In genomic region chr6:31010393-31011060, GRCh38 we compare ENCODE assay signal across 14 cellular contexts. TPM values are rescaled to one million over a fixed set of nuclear protein-coding genes. Genes with fewer than 3 reads are reported as not detected.
DNase-seq lines count a peak whose midpoint lies in the region; ATAC-seq and TF ChIP-seq lines count a peak whose summit lies in the region.
"Had no signal": no experiment of that assay in that cellular context is flagged by ENCODE, and none has a peak within 500 bp of the region (broad histone marks: within the 10 kb centered on the region; RNA-seq: fewer than 3 reads in every experiment).

Gene MUC22, plus strand, starts transcription at chr6:31010474. Its CDS starts 233 bp downstream, at chr6:31010707.

- H3K4me3 Mint-ChIP-seq in activated T-cell treated with anti-CD3 and anti-CD28 coated beads, Interleukin-2, amount 50 U/mL, for 24 hours, result no peak within 1 kb of the TSS
- no peak within 1 kb of the TSS for H3K4me3 Mint-ChIP-seq in stimulated activated naive B cell treated with anti-CD40 and anti-IgM and Interleukin-4, amounts not matched to agents 10 μg/mL and 1 μg/mL and 100 μg/mL, for 72 hours
- no peak within 1 kb of the TSS for H3K4me3 Mint-ChIP-seq in CD14-positive monocyte
- H3K4me3 Mint-ChIP-seq: natural killer cell had no signal

- no peaks in the 10 kb centered on the region for H3K9me3 Mint-ChIP-seq in activated T-cell treated with anti-CD3 and anti-CD28 coated beads, Interleukin-2, amount 50 U/mL, for 24 hours
- peaks cover 1 to 2% of the 10 kb centered on the region in 2 donors for H3K9me3 Mint-ChIP-seq in stimulated activated naive B cell treated with anti-CD40 and anti-IgM and Interleukin-4, amounts not matched to agents 10 μg/mL and 1 μg/mL and 100 μg/mL, for 72 hours
- peaks cover 0 to 17% (median 6%) of the 10 kb centered on the region in 7 donors for H3K9me3 Mint-ChIP-seq in CD14-positive monocyte
- H3K9me3 Mint-ChIP-seq: natural killer cell had no signal

- DNase-seq in activated T-cell treated with anti-CD3 and anti-CD28 coated beads, Interleukin-2, amount 50 U/mL, for 48 hours, result peak; percentile 31 to 48
- no peak for DNase-seq in activated T-cell treated with anti-CD3 and anti-CD28 coated beads, Interleukin-2, amount 50 U/mL, for 24 hours
- DNase-seq in SK-N-SH (no peak), foreskin keratinocyte (peak; percentile 24 to 65), NCI-H2029 (lab: John Stamatoyannopoulos, UW) (no peak), CD14-positive monocyte (ENCODE audit: low spot score) (no peak)
- DNase-seq in stimulated activated naive B cell treated with anti-CD40 and anti-IgM and Interleukin-4, amounts not matched to agents 10 μg/mL and 1 μg/mL and 100 μg/mL, for 72 hours, result no peak
- DNase-seq: BE2C, natural killer cell, WERI-Rb-1 had no signal

- TF ChIP-seq EP300 in SK-N-SH (IDR thresholded peaks at IDR 0.05; ENCODE audit: borderline replicate concordance in 1 of 2, low read depth in 1 of 2, low read length in 1 of 2), result 0 out of 4 replicates have a peak, but pooled peaks of 1 of the 2 experiments have one; percentile 49

- no peak within 1 kb of the TSS for H3K27ac Mint-ChIP-seq in activated T-cell treated with anti-CD3 and anti-CD28 coated beads, Interleukin-2, amount 50 U/mL, for 24 hours
- no peak within 1 kb of the TSS for H3K27ac Mint-ChIP-seq in stimulated activated naive B cell treated with anti-CD40 and anti-IgM and Interleukin-4, amounts not matched to agents 10 μg/mL and 1 μg/mL and 100 μg/mL, for 72 hours
- H3K27ac Mint-ChIP-seq in CD14-positive monocyte, result no peak within 1 kb of the TSS
- H3K27ac Mint-ChIP-seq: natural killer cell had no signal

- H3K27ac ChIP-seq in SK-N-SH (ENCODE audit: low read depth in 2 of 2, low read length in 1 of 2), result peak within 1 kb of the TSS in 1 of 2 experiments; percentile 54; a peak in 2 of 4 replicates
- peak within 1 kb of the TSS; percentile 68 for H3K27ac ChIP-seq in foreskin keratinocyte
- H3K27ac ChIP-seq: WERI-Rb-1 had no signal

- H3K9me2 ChIP-seq in SK-N-SH, result no peaks in the 10 kb centered on the region

- 37% methylated on average over 4 of the region's 4 CpGs for WGBS in SK-N-SH (ENCODE audit: low lambda C conversion rate)

- peaks cover 21% of the 10 kb centered on the region for H3F3A ChIP-seq in SK-N-SH (replicated peaks; ENCODE audit: insufficient read depth)

- H3K9ac ChIP-seq in SK-N-SH, result no peak within 1 kb of the TSS

- TF ChIP-seq CTCF in SK-N-SH (IDR thresholded peaks at IDR 0.05), result no peak
- TF ChIP-seq CTCF in foreskin keratinocyte (conservative IDR thresholded peaks at IDR 0.05), result no peak
- TF ChIP-seq CTCF in CD14-positive monocyte (IDR thresholded peaks at IDR 0.05), result no peak

- H3K27me3 ChIP-seq in SK-N-SH (ENCODE audit: insufficient read depth), result no peaks in the 10 kb centered on the region
- no peaks in the 10 kb centered on the region for H3K27me3 ChIP-seq in foreskin keratinocyte

- H3K36me3 ChIP-seq in SK-N-SH (replicated peaks in 1 of 2; ENCODE audit: control insufficient read depth in 1 of 2, insufficient read depth in 2 of 2, low read length in 1 of 2), result no peaks in the 10 kb centered on the region
- H3K36me3 ChIP-seq: BE2C, WERI-Rb-1 had no signal

- H3K4me1 ChIP-seq in SK-N-SH (ENCODE audit: control insufficient read depth in 1 of 2, insufficient read depth in 2 of 2, low read depth in 1 of 2, low read length in 1 of 2) (peaks cover 0 to 9% of the 10 kb centered on the region in 2 experiments; a peak in 3 of 4 replicates), foreskin keratinocyte (peaks cover 8% of the 10 kb centered on the region)
- H3K4me1 ChIP-seq: BE2C had no signal

- CTCF ChIA-PET in SK-N-SH (lab: Yijun Ruan, JAX), result no interaction called here

- H3K27me3 Mint-ChIP-seq in activated T-cell treated with anti-CD3 and anti-CD28 coated beads, Interleukin-2, amount 50 U/mL, for 24 hours, result peaks cover 49% of the 10 kb centered on the region
- peaks cover 58 to 72% of the 10 kb centered on the region in 2 donors for H3K27me3 Mint-ChIP-seq in stimulated activated naive B cell treated with anti-CD40 and anti-IgM and Interleukin-4, amounts not matched to agents 10 μg/mL and 1 μg/mL and 100 μg/mL, for 72 hours
- H3K27me3 Mint-ChIP-seq in CD14-positive monocyte (ENCODE audit: low read depth in 3 of 3), result peaks cover 2 to 25% (median 13%) of the 10 kb centered on the region in 3 donors

- ATAC-seq in foreskin keratinocyte (peak; percentile 53), HG03432 (IDR thresholded peaks at IDR 0.05; ENCODE audit: unreplicated experiment) (no peak)
- peak; percentile 57 to 67 for ATAC-seq in stimulated activated naive B cell treated with anti-CD40 and anti-IgM and Interleukin-4, amounts not matched to agents 10 μg/mL and 1 μg/mL and 100 μg/mL, for 72 hours (replicated peaks)
- ATAC-seq: HCT116, natural killer cell had no signal

- peak within 1 kb of the TSS; percentile 45; the same call in 1 of the 2 replicates for H2AFZ ChIP-seq in SK-N-SH (ENCODE audit: low read depth)

- peaks cover 22% of the 10 kb centered on the region for H3K4me1 Mint-ChIP-seq in activated T-cell treated with anti-CD3 and anti-CD28 coated beads, Interleukin-2, amount 50 U/mL, for 24 hours (ENCODE audit: low read depth)
- H3K4me1 Mint-ChIP-seq in stimulated activated naive B cell treated with anti-CD40 and anti-IgM and Interleukin-4, amounts not matched to agents 10 μg/mL and 1 μg/mL and 100 μg/mL, for 72 hours, result peaks cover 5 to 10% of the 10 kb centered on the region in 2 donors
- H3K4me1 Mint-ChIP-seq in CD14-positive monocyte, result no peaks in the 10 kb centered on the region
- H3K4me1 Mint-ChIP-seq: natural killer cell had no signal

- H3K9me3 ChIP-seq in SK-N-SH, result 0 out of 2 replicates have a peak, but pooled peaks cover 1% of the 10 kb centered on the region

- POLR2A ChIA-PET in SK-N-SH (lab: Yijun Ruan, JAX), result no interaction called here

- no peaks in the 10 kb centered on the region for H4K20me1 ChIP-seq in SK-N-SH (ENCODE audit: insufficient read depth)

- H3K79me2 ChIP-seq in SK-N-SH (ENCODE audit: insufficient read depth), result no peaks in the 10 kb centered on the region

- H3K4me3 ChIP-seq in SK-N-SH (ENCODE audit: low read depth in 2 of 2, low read length in 1 of 2), result no peak within 1 kb of the TSS

- no peak within 1 kb of the TSS; the same call in 1 of the 2 replicates for H3K4me2 ChIP-seq in SK-N-SH

- intact Hi-C loops in CD14-positive monocyte (cut with micrococcal nuclease), result no loop called here

- no peak for TF ChIP-seq RAD21 in SK-N-SH (IDR thresholded peaks at IDR 0.05; ENCODE audit: low read length)

- no peaks in the 10 kb centered on the region for H3K36me3 Mint-ChIP-seq in activated T-cell treated with anti-CD3 and anti-CD28 coated beads, Interleukin-2, amount 50 U/mL, for 24 hours (ENCODE audit: low read depth)
- peaks cover 0 to 4% of the 10 kb centered on the region in 2 donors for H3K36me3 Mint-ChIP-seq in stimulated activated naive B cell treated with anti-CD40 and anti-IgM and Interleukin-4, amounts not matched to agents 10 μg/mL and 1 μg/mL and 100 μg/mL, for 72 hours
- no peaks in the 10 kb centered on the region for H3K36me3 Mint-ChIP-seq in CD14-positive monocyte
- H3K36me3 Mint-ChIP-seq: natural killer cell had no signal

TF ChIP-seq in SK-N-SH, 30 proteins besides CTCF, POLR2A, EP300 and RAD21 (continues in another document):
- no peak for TF ChIP-seq CHD2 (IDR thresholded peaks at IDR 0.05; ENCODE audit: low read length, partially characterized antibody)
- TF ChIP-seq JUND (IDR thresholded peaks at IDR 0.05), result peak; percentile 64; the same call in 1 of the 2 replicates
- TF ChIP-seq, protein P1, sequence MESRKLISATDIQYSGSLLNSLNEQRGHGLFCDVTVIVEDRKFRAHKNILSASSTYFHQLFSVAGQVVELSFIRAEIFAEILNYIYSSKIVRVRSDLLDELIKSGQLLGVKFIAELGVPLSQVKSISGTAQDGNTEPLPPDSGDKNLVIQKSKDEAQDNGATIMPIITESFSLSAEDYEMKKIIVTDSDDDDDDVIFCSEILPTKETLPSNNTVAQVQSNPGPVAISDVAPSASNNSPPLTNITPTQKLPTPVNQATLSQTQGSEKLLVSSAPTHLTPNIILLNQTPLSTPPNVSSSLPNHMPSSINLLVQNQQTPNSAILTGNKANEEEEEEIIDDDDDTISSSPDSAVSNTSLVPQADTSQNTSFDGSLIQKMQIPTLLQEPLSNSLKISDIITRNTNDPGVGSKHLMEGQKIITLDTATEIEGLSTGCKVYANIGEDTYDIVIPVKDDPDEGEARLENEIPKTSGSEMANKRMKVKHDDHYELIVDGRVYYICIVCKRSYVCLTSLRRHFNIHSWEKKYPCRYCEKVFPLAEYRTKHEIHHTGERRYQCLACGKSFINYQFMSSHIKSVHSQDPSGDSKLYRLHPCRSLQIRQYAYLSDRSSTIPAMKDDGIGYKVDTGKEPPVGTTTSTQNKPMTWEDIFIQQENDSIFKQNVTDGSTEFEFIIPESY (IDR thresholded peaks at IDR 0.05; ENCODE audit: borderline replicate concordance, low read depth), result no peak
- TF ChIP-seq, protein P2, sequence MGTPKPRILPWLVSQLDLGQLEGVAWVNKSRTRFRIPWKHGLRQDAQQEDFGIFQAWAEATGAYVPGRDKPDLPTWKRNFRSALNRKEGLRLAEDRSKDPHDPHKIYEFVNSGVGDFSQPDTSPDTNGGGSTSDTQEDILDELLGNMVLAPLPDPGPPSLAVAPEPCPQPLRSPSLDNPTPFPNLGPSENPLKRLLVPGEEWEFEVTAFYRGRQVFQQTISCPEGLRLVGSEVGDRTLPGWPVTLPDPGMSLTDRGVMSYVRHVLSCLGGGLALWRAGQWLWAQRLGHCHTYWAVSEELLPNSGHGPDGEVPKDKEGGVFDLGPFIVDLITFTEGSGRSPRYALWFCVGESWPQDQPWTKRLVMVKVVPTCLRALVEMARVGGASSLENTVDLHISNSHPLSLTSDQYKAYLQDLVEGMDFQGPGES (IDR thresholded peaks at IDR 0.05; ENCODE audit: low read depth, low read length), result no peak
- peak; percentile 70 for TF ChIP-seq TCF12 (IDR thresholded peaks at IDR 0.05)
- peak; percentile 73 for TF ChIP-seq FOSL2 (IDR thresholded peaks at IDR 0.05; ENCODE audit: borderline replicate concordance, low read depth)
- no peak for TF ChIP-seq GATA2 (CRISPR knock-in tag; IDR thresholded peaks at IDR 0.05)
- TF ChIP-seq TAF1 (IDR thresholded peaks at IDR 0.05; ENCODE audit: borderline replicate concordance, low read depth, low read length), result no peak
- TF ChIP-seq, protein P3, sequence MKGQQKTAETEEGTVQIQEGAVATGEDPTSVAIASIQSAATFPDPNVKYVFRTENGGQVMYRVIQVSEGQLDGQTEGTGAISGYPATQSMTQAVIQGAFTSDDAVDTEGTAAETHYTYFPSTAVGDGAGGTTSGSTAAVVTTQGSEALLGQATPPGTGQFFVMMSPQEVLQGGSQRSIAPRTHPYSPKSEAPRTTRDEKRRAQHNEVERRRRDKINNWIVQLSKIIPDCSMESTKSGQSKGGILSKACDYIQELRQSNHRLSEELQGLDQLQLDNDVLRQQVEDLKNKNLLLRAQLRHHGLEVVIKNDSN (IDR thresholded peaks at IDR 0.05; ENCODE audit: borderline replicate concordance, low read depth), result no peak
- TF ChIP-seq GABPA (IDR thresholded peaks at IDR 0.05; ENCODE audit: low read depth), result no peak

RNA-seq across cellular contexts. Expression of gene MUC22, which starts in this region (rescaled TPM):
- 0.12 and 0.13 TPM in 2 replicates for polyA plus RNA-seq in SK-N-SH (2012; rRNA removed)
- 0.05 and 0.10 TPM in 2 replicates for polyA plus RNA-seq in SK-N-SH (2012; cell fraction: cytosol; rRNA removed)
- polyA plus RNA-seq in SK-N-SH (2012; cell fraction: nucleus; rRNA removed), result 0.04 and 0.06 TPM in 2 replicates
- not detected in 2 replicates for total RNA-seq in foreskin keratinocyte
- not detected in 2 replicates for polyA plus RNA-seq in foreskin keratinocyte
- polyA plus RNA-seq in CD14-positive monocyte, result not detected
- total RNA-seq: natural killer cell had no signal
- polyA plus RNA-seq: adipose tissue, small intestine had no signal

Comparison
In these comparisons a context has a peak if more than half of its experiments do, and no peak if none do; other contexts are left out.
1. DNase-seq: peak in activated T-cell treated with anti-CD3 and anti-CD28 coated beads, Interleukin-2, amount 50 U/mL, for 48 hours (2 of 2); none in activated T-cell treated with anti-CD3 and anti-CD28 coated beads, Interleukin-2, amount 50 U/mL, for 24 hours (single experiment), SK-N-SH (single experiment), stimulated activated naive B cell treated with anti-CD40 and anti-IgM and Interleukin-4, amounts not matched to agents 10 μg/mL and 1 μg/mL and 100 μg/mL, for 72 hours (single experiment), NCI-H2029 (single experiment) and CD14-positive monocyte (single experiment).
2. Peak in DNase-seq, ATAC-seq and H3K27ac ChIP-seq in foreskin keratinocyte; RNA of the gene not detected or under 1 TPM.